Comparison of ENCODE assay signal across 9 cellular contexts in the genomic region with DNA sequence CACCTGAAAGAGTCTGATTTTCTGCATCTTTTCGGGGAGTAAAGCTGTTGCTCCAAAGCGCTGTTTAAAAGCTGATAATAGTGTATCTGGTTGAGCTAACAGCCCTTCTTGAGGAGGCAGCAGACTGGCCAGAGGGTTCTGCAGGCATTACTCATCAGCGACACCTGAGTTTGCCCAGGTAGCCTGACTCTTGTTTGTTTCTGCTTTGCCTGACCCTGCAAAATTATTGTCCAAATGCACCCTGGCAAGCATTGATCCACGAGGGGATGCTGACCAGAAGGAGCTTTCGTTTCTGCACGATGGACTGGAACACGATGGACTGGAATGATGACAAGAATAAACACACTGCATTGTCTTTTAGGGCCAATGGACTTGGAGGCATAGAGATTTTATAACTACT. TPM values are rescaled to one million over a fixed set of nuclear protein-coding genes. Genes with fewer than 3 reads are reported as not detected.
DNase-seq lines count a peak whose midpoint lies in the region; ATAC-seq and TF ChIP-seq lines count a peak whose summit lies in the region.
"Had no signal": no experiment of that assay in that cellular context is flagged by ENCODE, and none has a peak within 500 bp of the region (broad histone marks: within the 10 kb centered on the region; RNA-seq: fewer than 3 reads in every experiment).

No MANE protein-coding gene starts in this region.

- intact Hi-C loops in lower lobe of right lung (cut with DNase I) = no loop called here

- peaks cover 6% of the 10 kb centered on the region; the same call in 1 of the 2 replicates for H3K36me3 Mint-ChIP-seq in WTC11

- TF ChIP-seq CTCF in WI38 (IDR thresholded peaks at IDR 0.05; ENCODE audit: low read depth, low read length) = no peak
- no peak for TF ChIP-seq CTCF in lower lobe of right lung (IDR thresholded peaks at IDR 0.05)
- TF ChIP-seq CTCF in WTC11 (IDR thresholded peaks at IDR 0.05) = no peak

- peaks cover 10% of the 10 kb centered on the region for H3K9me3 Mint-ChIP-seq in WTC11

- H3K4me1 Mint-ChIP-seq in WTC11 = peaks cover 31% of the 10 kb centered on the region

- H3K27me3 ChIP-seq in ACC112 (ENCODE audit: insufficient read depth, low read length) = no peaks in the 10 kb centered on the region
- no peaks in the 10 kb centered on the region for H3K27me3 ChIP-seq in lower lobe of right lung (ENCODE audit: low read depth)

- DNase-seq in lower lobe of right lung = no peak
- no peak for DNase-seq in CD1c-positive myeloid dendritic cell (ENCODE audit: extremely low spot score)
- no peak for DNase-seq in NCI-H146 treated with DMSO at 0.1 percent for 48 hours (lab: John Stamatoyannopoulos, UW; ENCODE audit: unreplicated experiment)
- DNase-seq in WTC11 (ENCODE audit: low spot score) = no peak
- no peak for DNase-seq in epidermal melanocyte (ENCODE audit: insufficient read length, low spot score)
- DNase-seq: NCI-H524 had no signal

- H3K4me1 ChIP-seq in ACC112 (ENCODE audit: control insufficient read depth, insufficient read depth, low read length, unreplicated experiment) = peaks cover 65% of the 10 kb centered on the region
- peaks cover 83% of the 10 kb centered on the region for H3K4me1 ChIP-seq in lower lobe of right lung

- H3K36me3 ChIP-seq in ACC112 (ENCODE audit: insufficient read depth, low read length) (peaks cover 16% of the 10 kb centered on the region; the same call in 1 of the 2 replicates), lower lobe of right lung (no peaks in the 10 kb centered on the region)

- no peak overlapping the region for H2AFZ ChIP-seq in ACC112 (ENCODE audit: low read length, unreplicated experiment)

- H3K27me3 Mint-ChIP-seq in WTC11 (ENCODE audit: low read depth) = peaks cover 30% of the 10 kb centered on the region

- POLR2A ChIA-PET in WTC11 (lab: Charles Lee) = no interaction called here

- peak; percentile 8 for ATAC-seq in GM21528 (IDR thresholded peaks at IDR 0.05; ENCODE audit: low FRiP score, unreplicated experiment)
- ATAC-seq in lower lobe of right lung = no peak
- no peak for ATAC-seq in WTC11

- H3K4me3 Mint-ChIP-seq in WTC11 = no peak overlapping the region

- H3K9me3 ChIP-seq in lower lobe of right lung = no peaks in the 10 kb centered on the region

- H3K27ac ChIP-seq in ACC112 (ENCODE audit: low read depth, low read length) (peak overlapping the region; percentile 70), lower lobe of right lung (peak overlapping the region; percentile 76)

- peaks cover 96% of the 10 kb centered on the region for H3K79me2 ChIP-seq in ACC112 (ENCODE audit: control insufficient read depth, insufficient read depth, low read length, unreplicated experiment)

- CTCF ChIA-PET in WTC11 (lab: Charles Lee) = no interaction called here

- H3K4me3 ChIP-seq in ACC112 (ENCODE audit: low read depth, low read length) (peak overlapping the region; percentile 63), WI38 (ENCODE audit: low read depth, low read length) (0 out of 2 replicates have a peak overlapping the region, but pooled peaks have one; percentile 16), lower lobe of right lung (peak overlapping the region; percentile 22)

- H3K27ac Mint-ChIP-seq in WTC11 = no peak overlapping the region

TF ChIP-seq in WTC11, 78 proteins besides CTCF, POLR2A, EP300 and RAD21:
- TF ChIP-seq CBFB (CRISPR knock-in tag; IDR thresholded peaks at IDR 0.05; ENCODE audit: low read depth) (no peak), ZNF138 (CRISPR knock-in tag; conservative IDR thresholded peaks at IDR 0.05) (no peak), ZBTB21 (CRISPR knock-in tag; IDR thresholded peaks at IDR 0.05; ENCODE audit: borderline replicate concordance) (no peak), TCF7 (CRISPR knock-in tag; IDR thresholded peaks at IDR 0.05; ENCODE audit: low read depth) (no peak)
- TF ChIP-seq, protein P1, sequence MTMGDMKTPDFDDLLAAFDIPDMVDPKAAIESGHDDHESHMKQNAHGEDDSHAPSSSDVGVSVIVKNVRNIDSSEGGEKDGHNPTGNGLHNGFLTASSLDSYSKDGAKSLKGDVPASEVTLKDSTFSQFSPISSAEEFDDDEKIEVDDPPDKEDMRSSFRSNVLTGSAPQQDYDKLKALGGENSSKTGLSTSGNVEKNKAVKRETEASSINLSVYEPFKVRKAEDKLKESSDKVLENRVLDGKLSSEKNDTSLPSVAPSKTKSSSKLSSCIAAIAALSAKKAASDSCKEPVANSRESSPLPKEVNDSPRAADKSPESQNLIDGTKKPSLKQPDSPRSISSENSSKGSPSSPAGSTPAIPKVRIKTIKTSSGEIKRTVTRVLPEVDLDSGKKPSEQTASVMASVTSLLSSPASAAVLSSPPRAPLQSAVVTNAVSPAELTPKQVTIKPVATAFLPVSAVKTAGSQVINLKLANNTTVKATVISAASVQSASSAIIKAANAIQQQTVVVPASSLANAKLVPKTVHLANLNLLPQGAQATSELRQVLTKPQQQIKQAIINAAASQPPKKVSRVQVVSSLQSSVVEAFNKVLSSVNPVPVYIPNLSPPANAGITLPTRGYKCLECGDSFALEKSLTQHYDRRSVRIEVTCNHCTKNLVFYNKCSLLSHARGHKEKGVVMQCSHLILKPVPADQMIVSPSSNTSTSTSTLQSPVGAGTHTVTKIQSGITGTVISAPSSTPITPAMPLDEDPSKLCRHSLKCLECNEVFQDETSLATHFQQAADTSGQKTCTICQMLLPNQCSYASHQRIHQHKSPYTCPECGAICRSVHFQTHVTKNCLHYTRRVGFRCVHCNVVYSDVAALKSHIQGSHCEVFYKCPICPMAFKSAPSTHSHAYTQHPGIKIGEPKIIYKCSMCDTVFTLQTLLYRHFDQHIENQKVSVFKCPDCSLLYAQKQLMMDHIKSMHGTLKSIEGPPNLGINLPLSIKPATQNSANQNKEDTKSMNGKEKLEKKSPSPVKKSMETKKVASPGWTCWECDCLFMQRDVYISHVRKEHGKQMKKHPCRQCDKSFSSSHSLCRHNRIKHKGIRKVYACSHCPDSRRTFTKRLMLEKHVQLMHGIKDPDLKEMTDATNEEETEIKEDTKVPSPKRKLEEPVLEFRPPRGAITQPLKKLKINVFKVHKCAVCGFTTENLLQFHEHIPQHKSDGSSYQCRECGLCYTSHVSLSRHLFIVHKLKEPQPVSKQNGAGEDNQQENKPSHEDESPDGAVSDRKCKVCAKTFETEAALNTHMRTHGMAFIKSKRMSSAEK (CRISPR knock-in tag; IDR thresholded peaks at IDR 0.05; ENCODE audit: borderline replicate concordance) = no peak
TF ChIP-seq in WTC11: peak in this region for 0.

RNA-seq across cellular contexts. Expression of a gene that starts 6.2 kb away (rescaled TPM):
- total RNA-seq in lower lobe of right lung = 249 TPM
- total RNA-seq in WTC11 (2021) = 72.1 to 77.9 TPM (median 73.6 TPM) in 3 replicates

RNA-seq across cellular contexts. Expression of a gene that starts 54.5 kb away (rescaled TPM):
- total RNA-seq in lower lobe of right lung = 0.41 TPM
- 0.78 to 1.0 TPM (median 1.0 TPM) in 3 replicates for total RNA-seq in WTC11 (2021)
